ENCODE assay signal across 9 cellular contexts in genomic region chr4:76200771-76201224, GRCh38. TPM values are rescaled to one million over a fixed set of nuclear protein-coding genes. Genes with fewer than 3 reads are reported as not detected.
A peak's percentile ranks its signal among the peaks of the same experiment; 100 is the strongest.
DNase-seq lines count a peak whose midpoint lies in the region; ATAC-seq and TF ChIP-seq lines count a peak whose summit lies in the region.
"Had no signal": no experiment of that assay in that cellular context is flagged by ENCODE, and none has a peak within 500 bp of the region (broad histone marks: within the 10 kb centered on the region; RNA-seq: fewer than 3 reads in every experiment).

No MANE protein-coding gene starts in this region.

- DNase-seq in M059J (ENCODE audit: low read depth) (peak; percentile 20), WERI-Rb-1 (peak; percentile 62), mesenchymal stem cell (no peak), NCI-H1436 treated with DMSO at 0.1 percent for 48 hours (lab: John Stamatoyannopoulos, UW) (no peak)
- no peak for DNase-seq in activated CD4-positive, CD25-positive, alpha-beta regulatory T cell (lab: John Stamatoyannopoulos, UW)

- H4K91ac ChIP-seq in mesenchymal stem cell (ENCODE audit: low read length) = no peak overlapping the region

- peaks cover 26% of the 10 kb centered on the region for H3K79me1 ChIP-seq in mesenchymal stem cell (replicated peaks; ENCODE audit: low read length, poor library complexity, severe bottlenecking)

- peak overlapping the region in 1 of 2 experiments; percentile 16 for H3K18ac ChIP-seq in mesenchymal stem cell (ENCODE audit: low read depth in 1 of 2, low read length in 2 of 2)

- peak overlapping the region; percentile 51; the same call in 1 of the 2 replicates for H3K4me3 ChIP-seq in BLaER1
- no peak overlapping the region for H3K4me3 ChIP-seq in WERI-Rb-1 (ENCODE audit: low read depth, low read length)
- no peak overlapping the region for H3K4me3 ChIP-seq in mesenchymal stem cell (ENCODE audit: insufficient read depth in 1 of 2, low read depth in 1 of 2, low read length in 2 of 2)
- H3K4me3 ChIP-seq: suprapubic skin had no signal

- H2AK5ac ChIP-seq in mesenchymal stem cell (ENCODE audit: low read length, severe bottlenecking) = no peak overlapping the region

- H2BK5ac ChIP-seq in mesenchymal stem cell (ENCODE audit: low read depth, low read length, poor library complexity, severe bottlenecking) = no peak overlapping the region

- 95% methylated on average over 4 of the region's 4 CpGs for WGBS in mesenchymal stem cell

- no peaks in the 10 kb centered on the region for H3K36me3 ChIP-seq in BLaER1
- H3K36me3 ChIP-seq in WERI-Rb-1 = peaks cover 79% of the 10 kb centered on the region
- H3K36me3 ChIP-seq in mesenchymal stem cell (ENCODE audit: control insufficient read depth in 1 of 2, insufficient read depth in 2 of 2, low read depth in 1 of 2, low read length in 2 of 2) = peaks cover 2 to 15% of the 10 kb centered on the region in 2 experiments
- H3K36me3 ChIP-seq: suprapubic skin had no signal

- peak overlapping the region in 1 of 2 experiments; percentile 31 for H2BK12ac ChIP-seq in mesenchymal stem cell (ENCODE audit: low read length in 2 of 2)

- peak overlapping the region in 1 of 2 experiments; percentile 59 for H3K23ac ChIP-seq in mesenchymal stem cell (ENCODE audit: low read length in 2 of 2)

- H3K4me2 ChIP-seq in BLaER1 (peak overlapping the region; percentile 76), mesenchymal stem cell (ENCODE audit: low read length, poor library complexity, severe bottlenecking) (no peak overlapping the region)

- H2AFZ ChIP-seq in mesenchymal stem cell (ENCODE audit: low read depth, low read length) = no peak overlapping the region

- no peak overlapping the region for H2BK120ac ChIP-seq in mesenchymal stem cell (ENCODE audit: low read depth, low read length)

- peaks cover 10% of the 10 kb centered on the region; the same call in 1 of the 2 replicates for H4K20me1 ChIP-seq in BLaER1

- peak overlapping the region; percentile 27 for H4K8ac ChIP-seq in mesenchymal stem cell (ENCODE audit: low read length)

- H3K27me3 ChIP-seq in BLaER1 = no peaks in the 10 kb centered on the region
- no peaks in the 10 kb centered on the region for H3K27me3 ChIP-seq in WERI-Rb-1 (ENCODE audit: insufficient read depth, low read depth, severe bottlenecking)
- no peaks in the 10 kb centered on the region for H3K27me3 ChIP-seq in mesenchymal stem cell (ENCODE audit: control insufficient read depth in 1 of 2, insufficient read depth in 1 of 2, low read length in 2 of 2)
- H3K27me3 ChIP-seq: suprapubic skin had no signal

- no peak for ATAC-seq in GM18520 (IDR thresholded peaks at IDR 0.05; ENCODE audit: unreplicated experiment)
- no peak for ATAC-seq in GM18873 (IDR thresholded peaks at IDR 0.05; ENCODE audit: low FRiP score, unreplicated experiment)

- peaks cover 59% of the 10 kb centered on the region for H3K4me1 ChIP-seq in BLaER1
- H3K4me1 ChIP-seq in mesenchymal stem cell (ENCODE audit: control insufficient read depth, insufficient read depth, low read depth, low read length) = peaks cover 15% of the 10 kb centered on the region

- no peak for TF ChIP-seq CTCF in WERI-Rb-1 (IDR thresholded peaks at IDR 0.05; ENCODE audit: low read depth, low read length)

- H3K4ac ChIP-seq in mesenchymal stem cell (ENCODE audit: low read depth in 1 of 2, low read length in 2 of 2) = no peak overlapping the region

- no peak overlapping the region for H2BK15ac ChIP-seq in mesenchymal stem cell (ENCODE audit: low read depth, poor library complexity, severe bottlenecking)

- peak overlapping the region; percentile 88 for H3K27ac ChIP-seq in BLaER1
- H3K27ac ChIP-seq in WERI-Rb-1 = peak overlapping the region; percentile 90
- H3K27ac ChIP-seq in mesenchymal stem cell (ENCODE audit: low read length, poor library complexity, severe bottlenecking) = no peak overlapping the region

- H3K9me3 ChIP-seq in BLaER1 (no peaks in the 10 kb centered on the region), WERI-Rb-1 (ENCODE audit: severe bottlenecking) (no peaks in the 10 kb centered on the region), mesenchymal stem cell (ENCODE audit: control insufficient read depth, low read length) (no peaks in the 10 kb centered on the region)
- H3K9me3 ChIP-seq: suprapubic skin had no signal

- H3K14ac ChIP-seq in mesenchymal stem cell (ENCODE audit: low read length in 2 of 2) = no peak overlapping the region

- H3K9ac ChIP-seq in BLaER1 = peak overlapping the region; percentile 74; the same call in 1 of the 2 replicates
- H3K9ac ChIP-seq in mesenchymal stem cell (ENCODE audit: low read length) = no peak overlapping the region

RNA-seq across cellular contexts. Expression of gene SCARB2, which starts 12.8 kb away (rescaled TPM):
- total RNA-seq in M059J (2014; rRNA removed; shearing (Covaris generic)) = 97.3 and 105 TPM in 2 replicates
- polyA plus RNA-seq in mesenchymal stem cell (2013, experiment 1 of 2) = 254 TPM
- 261 TPM for polyA plus RNA-seq in mesenchymal stem cell (2013, experiment 2 of 2)

RNA-seq across cellular contexts. Expression of gene FAM47E, which starts 50.7 kb away (rescaled TPM):
- total RNA-seq in M059J (2014; rRNA removed; shearing (Covaris generic)) = not detected in 2 replicates
- polyA plus RNA-seq in mesenchymal stem cell (2013, experiment 1 of 2) = 0.03 TPM
- 0.27 TPM for polyA plus RNA-seq in mesenchymal stem cell (2013, experiment 2 of 2)

RNA-seq across cellular contexts. Expression of gene NUP54, which starts 52.6 kb away (rescaled TPM):
- total RNA-seq in M059J (2014; rRNA removed; shearing (Covaris generic)) = 55.4 and 59.2 TPM in 2 replicates
- polyA plus RNA-seq in mesenchymal stem cell (2013, experiment 1 of 2) = 20.8 TPM
- 21.2 TPM for polyA plus RNA-seq in mesenchymal stem cell (2013, experiment 2 of 2)

Comparison
In these comparisons a context has a peak if more than half of its experiments do, and no peak if none do; other contexts are left out.
1. DNase-seq: peak in M059J (single experiment) and WERI-Rb-1 (single experiment); none in mesenchymal stem cell (single experiment), NCI-H1436 treated with DMSO at 0.1 percent for 48 hours (single experiment) and activated CD4-positive, CD25-positive, alpha-beta regulatory T cell (0 of 4).